14 cellular contexts compared by ENCODE assay signal in the genomic region with DNA sequence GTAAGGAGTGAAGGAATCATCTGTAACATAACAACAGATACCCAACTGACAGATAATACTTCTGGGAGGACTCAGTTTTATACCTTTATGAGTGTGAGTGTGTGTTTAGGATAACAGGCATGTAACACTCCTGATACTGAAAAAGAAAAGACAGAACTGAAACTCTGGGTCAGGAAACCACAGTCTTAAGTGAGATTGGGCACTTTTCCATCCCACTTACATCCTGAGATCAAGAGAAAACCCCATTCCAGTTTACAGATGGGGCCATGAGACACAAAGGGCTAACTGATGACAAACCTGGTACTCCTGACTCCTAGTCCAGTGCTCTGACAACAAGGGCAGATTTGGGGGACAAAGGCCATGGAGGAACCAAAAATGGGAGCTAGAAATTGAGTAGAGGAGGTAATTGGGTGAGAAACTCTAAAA. TPM values are rescaled to one million over a fixed set of nuclear protein-coding genes. Genes with fewer than 3 reads are reported as not detected.
A peak's percentile ranks its signal among the peaks of the same experiment; 100 is the strongest.
DNase-seq lines count a peak whose midpoint lies in the region; ATAC-seq lines count a peak whose summit lies in the region.
"Had no signal": no experiment of that assay in that cellular context is flagged by ENCODE, and none has a peak within 500 bp of the region (broad histone marks: within the 10 kb centered on the region; RNA-seq: fewer than 3 reads in every experiment).

No MANE protein-coding gene starts in this region.

- DNase-seq in T-helper 17 cell, result no peak
- no peak for DNase-seq in amniotic stem cell (lab: John Stamatoyannopoulos, UW)
- no peak for DNase-seq in SHP77 treated with DMSO at 0.1 percent for 48 hours (lab: John Stamatoyannopoulos, UW)
- DNase-seq in UCSD-AML1 (lab: John Stamatoyannopoulos, UW; ENCODE audit: unreplicated experiment), result no peak
- no peak for DNase-seq in COLO829 (ENCODE audit: low spot score)
- DNase-seq: activated gamma-delta T cell treated with Interleukin-2 at 50 U/mL for 16 hours, GDM1, mammary epithelial cell, SHP77 had no signal

- no peak overlapping the region for H3K27ac Mint-ChIP-seq in T-helper 17 cell

- ATAC-seq in GM18508 (IDR thresholded peaks at IDR 0.05; ENCODE audit: insufficient read depth, unreplicated experiment), result peak; percentile 49
- peak; percentile 57 for ATAC-seq in GM19467 (IDR thresholded peaks at IDR 0.05; ENCODE audit: unreplicated experiment)
- ATAC-seq in HG03095 (IDR thresholded peaks at IDR 0.05; ENCODE audit: unreplicated experiment), result peak; percentile 66
- ATAC-seq in T-helper 17 cell, result peak; percentile 24

- no peak overlapping the region for H3K4me3 Mint-ChIP-seq in T-helper 17 cell

- H3K27me3 Mint-ChIP-seq in T-helper 17 cell, result no peaks in the 10 kb centered on the region

- peaks cover 3% of the 10 kb centered on the region for H3K36me3 Mint-ChIP-seq in T-helper 17 cell (ENCODE audit: low read depth)

- H3K9me3 ChIP-seq in T-helper 17 cell (ENCODE audit: control insufficient read depth, low read length, poor library complexity, severe bottlenecking), result peaks cover 2% of the 10 kb centered on the region

- H3K4me1 Mint-ChIP-seq in T-helper 17 cell, result peaks cover 23% of the 10 kb centered on the region

RNA-seq across cellular contexts. Expression of gene IL5, which starts 18.0 kb away (rescaled TPM):
- total RNA-seq in T-helper 17 cell, result not detected
- total RNA-seq: esophagus muscularis mucosa, K562, mammary epithelial cell had no signal

RNA-seq across cellular contexts. Expression of gene RAD50, which starts 31.5 kb away (rescaled TPM):
- total RNA-seq in T-helper 17 cell, result 10 to 100 TPM; 20.4 to 22.2 TPM

RNA-seq across cellular contexts. Expression of gene IRF1, which starts 34.7 kb away (rescaled TPM):
- 100 to 1,000 TPM; 590 to 639 TPM for total RNA-seq in T-helper 17 cell
